ENCODE assay signal across 15 cellular contexts in the genomic region with DNA sequence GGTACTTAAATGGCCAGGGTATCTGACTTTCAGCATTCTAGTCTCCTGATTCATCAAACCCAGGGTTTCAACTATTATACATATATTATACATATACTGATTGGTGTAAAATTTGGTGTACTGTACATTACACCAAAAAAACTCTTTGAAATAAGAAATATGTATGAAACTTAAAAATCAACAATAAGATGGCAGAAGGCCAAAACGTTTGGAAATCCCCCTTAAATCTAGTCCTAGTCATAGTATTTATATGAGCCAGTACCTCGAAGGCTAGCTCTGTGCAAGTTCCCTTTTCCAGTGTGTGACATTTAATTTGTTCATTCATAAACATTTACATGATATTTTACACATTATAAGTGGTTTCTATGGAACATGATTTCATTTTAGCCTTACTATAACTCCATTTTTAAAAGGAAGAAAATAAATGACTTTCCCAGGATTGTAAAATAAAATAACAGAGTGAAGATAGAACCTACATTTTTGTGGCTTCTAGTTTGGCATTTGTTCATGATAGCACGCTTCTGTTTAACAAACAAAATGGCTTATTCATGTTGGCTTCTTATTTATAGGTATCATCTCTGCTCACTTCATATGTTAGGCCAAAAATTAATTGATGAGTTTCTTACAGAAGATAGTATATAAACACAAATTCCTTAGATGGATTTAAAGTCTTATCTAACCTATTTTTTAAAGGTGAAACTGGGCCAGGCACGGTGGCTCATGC. TPM values are rescaled to one million over a fixed set of nuclear protein-coding genes. Genes with fewer than 3 reads are reported as not detected.
DNase-seq lines count a peak whose midpoint lies in the region; ATAC-seq, FAIRE-seq and TF ChIP-seq lines count a peak whose summit lies in the region.
"Had no signal": no experiment of that assay in that cellular context is flagged by ENCODE, and none has a peak within 500 bp of the region (broad histone marks: within the 10 kb centered on the region; RNA-seq: fewer than 3 reads in every experiment).

No MANE protein-coding gene starts in this region.

- peak overlapping the region; percentile 31 for H3K4me2 ChIP-seq in skeletal muscle satellite cell (ENCODE audit: low read length)

- peak overlapping the region; percentile 20 for H3K9ac ChIP-seq in skeletal muscle satellite cell (ENCODE audit: low read depth, low read length)

- intact Hi-C loops in tibial artery (cut with DNase I; ENCODE audit: low total_unique reads), result no loop called here

- TF ChIP-seq CTCF in bronchial epithelial cell (IDR thresholded peaks at IDR 0.05; ENCODE audit: insufficient read depth, low read length, severe bottlenecking) (no peak), tibial artery (IDR thresholded peaks at IDR 0.05) (no peak)

- no peak for FAIRE-seq in bronchial epithelial cell (lab: Jason Lieb, UNC)
- FAIRE-seq: D721Med had no signal

- DNase-seq in activated CD4-positive, CD25-positive, alpha-beta regulatory T cell treated with anti-CD3 and anti-CD28 coated beads, Interleukin-2, amount 50 U/mL, for 72 hours, result no peak
- DNase-seq in NCI-H226 (peak; percentile 43), bronchial epithelial cell (ENCODE audit: low read depth) (peak; percentile 19), T-helper 2 cell (no peak), tibial artery (no peak)
- DNase-seq: mesendoderm; NCI-H146; NCI-H526 treated with DMSO at 0.1 percent for 48 hours; nucleus accumbens; stimulated activated CD4-positive, alpha-beta T cell treated with anti-CD3 and anti-CD28 coated beads, Interleukin-12 subunit alpha, Interleukin-12 subunit beta, amount 100 ng/mL, for 4 hours; thyroid gland had no signal

- H3K36me3 ChIP-seq in bronchial epithelial cell (ENCODE audit: control insufficient read depth, insufficient read depth, low read length) (no peaks in the 10 kb centered on the region), skeletal muscle satellite cell (ENCODE audit: insufficient read depth, low read length) (no peaks in the 10 kb centered on the region), tibial artery (no peaks in the 10 kb centered on the region)
- H3K36me3 ChIP-seq: thyroid gland had no signal

- peak overlapping the region in 1 of 2 donors; percentile 47 for H3K27ac ChIP-seq in tibial artery
- H3K27ac ChIP-seq: thyroid gland had no signal

- H3K4me3 ChIP-seq in bronchial epithelial cell (ENCODE audit: low read depth, low read length) (no peak overlapping the region), skeletal muscle satellite cell (ENCODE audit: low read length) (no peak overlapping the region), tibial artery (no peak overlapping the region)
- H3K4me3 ChIP-seq: thyroid gland had no signal

- peaks cover 27% of the 10 kb centered on the region for H3K4me1 ChIP-seq in skeletal muscle satellite cell (ENCODE audit: control insufficient read depth, insufficient read depth, low read length)
- H3K4me1 ChIP-seq in tibial artery, result peaks cover 0 to 22% (median 1%) of the 10 kb centered on the region in 4 donors
- H3K4me1 ChIP-seq: thyroid gland had no signal

- H3K27me3 ChIP-seq in bronchial epithelial cell (ENCODE audit: control insufficient read depth, insufficient read depth, low read length) (no peaks in the 10 kb centered on the region), skeletal muscle satellite cell (ENCODE audit: control insufficient read depth, insufficient read depth, low read length) (no peaks in the 10 kb centered on the region), tibial artery (no peaks in the 10 kb centered on the region)
- H3K27me3 ChIP-seq: thyroid gland had no signal

- H3K9me3 ChIP-seq in skeletal muscle satellite cell (replicated peaks; ENCODE audit: low read length) (no peaks in the 10 kb centered on the region), tibial artery (no peaks in the 10 kb centered on the region)
- H3K9me3 ChIP-seq: thyroid gland had no signal

- peak; percentile 61 to 70 for ATAC-seq in activated CD4-positive, CD25-positive, alpha-beta regulatory T cell treated with anti-CD3 and anti-CD28 coated beads, Interleukin-2, amount 50 U/mL, for 24 hours
- no peak for ATAC-seq in GM21390 (IDR thresholded peaks at IDR 0.05; ENCODE audit: unreplicated experiment)

RNA-seq across cellular contexts. Expression of a gene that starts 18.8 kb away (rescaled TPM):
- total RNA-seq in bronchial epithelial cell, result 16.6 and 18.4 TPM in 2 replicates
- 16.7 and 19.0 TPM in 2 replicates for total RNA-seq in skeletal muscle satellite cell (2012; rRNA removed)

Comparison
In these comparisons a context has a peak if more than half of its experiments do, and no peak if none do; other contexts are left out.
1. DNase-seq: peak in NCI-H226 (single experiment) and bronchial epithelial cell (single experiment); none in activated CD4-positive, CD25-positive, alpha-beta regulatory T cell treated with anti-CD3 and anti-CD28 coated beads, Interleukin-2, amount 50 U/mL, for 72 hours (single experiment), T-helper 2 cell (0 of 5) and tibial artery (0 of 2).